1 cellular context compared by ENCODE assay signal in genomic region chr22:17803871-17804270, GRCh38.
TF ChIP-seq lines count a peak whose summit lies in the region.

No MANE protein-coding gene starts in this region.

TF ChIP-seq in GM23338, 12 proteins besides CTCF, POLR2A, EP300 and RAD21 (continued from another document):
- TF ChIP-seq ZNF462 (CRISPR knock-in tag; IDR thresholded peaks at IDR 0.05): no peak
